In the genomic region with DNA sequence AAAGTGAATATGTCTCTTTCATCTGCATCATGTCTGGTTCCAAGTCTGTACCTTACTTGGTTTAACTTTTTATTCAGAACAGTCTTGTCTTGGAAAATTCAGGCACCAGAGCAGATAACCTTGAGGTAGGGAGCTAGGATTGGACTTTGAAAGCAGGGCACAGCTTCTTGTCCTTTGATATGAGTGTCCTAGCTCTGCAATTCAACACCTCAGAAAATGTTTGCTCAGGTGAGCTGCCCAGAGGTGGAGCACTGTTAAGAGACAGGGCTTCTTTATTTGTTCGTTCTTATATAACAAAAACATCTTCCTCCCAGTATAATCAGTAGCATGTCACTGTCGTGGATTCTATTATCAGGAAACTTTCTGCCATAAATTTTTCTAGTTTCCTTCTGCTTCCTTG, we compare ENCODE assay signal across 20 cellular contexts.
DNase-seq lines count a peak whose midpoint lies in the region; ATAC-seq, FAIRE-seq and TF ChIP-seq lines count a peak whose summit lies in the region.
"Had no signal": no experiment of that assay in that cellular context is flagged by ENCODE, and none has a peak within 500 bp of the region (broad histone marks: within the 10 kb centered on the region; RNA-seq: fewer than 3 reads in every experiment).

No MANE protein-coding gene starts in this region.

- peak in 1 of 2 experiments; percentile 25 for DNase-seq in Caco-2
- DNase-seq in Karpas-422, result no peak
- DNase-seq in NCI-H69 (lab: John Stamatoyannopoulos, UW), result peak; percentile 76
- DNase-seq in left lung, result no peak
- no peak for DNase-seq in RCC 7860 (ENCODE audit: low spot score)
- DNase-seq in progenitor cell of endocrine pancreas (ENCODE audit: low spot score, unreplicated experiment), result no peak
- no peak for DNase-seq in HPDE6-E6E7 (ENCODE audit: extremely low spot score)
- DNase-seq: activated CD4-positive, alpha-beta T cell treated with anti-CD3 and anti-CD28 coated beads, Interleukin-2, amount 10 ng/mL, durations not matched to agents 24 days and 14 days; endodermal cell; H7; kidney glomerular epithelial cell; NCI-H2227 treated with DMSO at 0.1 percent for 48 hours; ovary; stimulated activated naive CD4-positive, alpha-beta T cell; T-cell; thyroid gland had no signal

- H3K9ac ChIP-seq in Karpas-422 (ENCODE audit: low read length), result 0 out of 2 replicates have a peak overlapping the region, but pooled peaks have one; percentile 5

- H3K4me2 ChIP-seq in Karpas-422 (ENCODE audit: low read depth, low read length, poor library complexity, severe bottlenecking), result peak overlapping the region; percentile 56

- H3K4me1 Mint-ChIP-seq in Caco-2 (ENCODE audit: low read depth, unreplicated experiment) (peaks cover 34% of the 10 kb centered on the region), progenitor cell of endocrine pancreas (ENCODE audit: low read depth) (peaks cover 18% of the 10 kb centered on the region)

- H3K36me3 Mint-ChIP-seq in Caco-2 (ENCODE audit: insufficient read depth, unreplicated experiment), result peaks cover 39% of the 10 kb centered on the region
- H3K36me3 Mint-ChIP-seq in progenitor cell of endocrine pancreas (ENCODE audit: insufficient read depth), result no peaks in the 10 kb centered on the region

- H3K27ac Mint-ChIP-seq in Caco-2 (ENCODE audit: unreplicated experiment), result peak overlapping the region; percentile 8
- H3K27ac Mint-ChIP-seq in progenitor cell of endocrine pancreas, result no peak overlapping the region
- H3K27ac Mint-ChIP-seq: activated CD4-positive, alpha-beta T cell treated with anti-CD3 and anti-CD28 coated beads, Interleukin-2, amount 10 ng/mL, durations not matched to agents 24 days and 14 days; activated naive CD4-positive, alpha-beta T cell treated with anti-CD3 and anti-CD28 coated beads, Interleukin-2, amount 50 U/mL, for 72 hours; endodermal cell; natural killer cell treated with Interleukin-12 subunit alpha and Interleukin-12 subunit beta and Interleukin-15 and Interleukin-18, amount 100 ng/mL, for 72 hours; T-cell had no signal

- CTCF ChIA-PET in Caco-2 (lab: Charles Lee), result interaction anchor here (0.8 kb wide), 1 partner anchor 8 kb away, joined by 3 read pairs; no protein-coding TSS in a partner anchor

- no peaks in the 10 kb centered on the region for H4K20me1 ChIP-seq in Karpas-422 (ENCODE audit: insufficient read depth, low read depth, low read length)

- POLR2A ChIA-PET in Caco-2 (lab: Charles Lee), result no interaction called here

- TF ChIP-seq CTCF in Caco-2 (IDR thresholded peaks at IDR 0.05; ENCODE audit: insufficient read depth in 1 of 2, low read depth in 1 of 2, low read length in 1 of 2, severe bottlenecking in 1 of 2, unreplicated experiment in 1 of 2) (no peak), left lung (IDR thresholded peaks at IDR 0.05) (no peak), progenitor cell of endocrine pancreas (IDR thresholded peaks at IDR 0.05; ENCODE audit: unreplicated experiment) (no peak)

- H3K27me3 ChIP-seq in Caco-2 (replicated peaks; ENCODE audit: control insufficient read depth, insufficient read depth, low read length) (no peaks in the 10 kb centered on the region), Karpas-422 (ENCODE audit: low read length) (no peaks in the 10 kb centered on the region), left lung (no peaks in the 10 kb centered on the region)
- H3K27me3 ChIP-seq: ovary, thyroid gland had no signal

- H3K79me2 ChIP-seq in Karpas-422 (ENCODE audit: low read length), result peaks cover 88% of the 10 kb centered on the region

- peak overlapping the region; percentile 83 for H3K27ac ChIP-seq in Karpas-422 (ENCODE audit: low read length)
- no peak overlapping the region for H3K27ac ChIP-seq in left lung
- H3K27ac ChIP-seq: ovary, thyroid gland had no signal

- no peak for FAIRE-seq in RCC 7860 (lab: Jason Lieb, UNC)
- FAIRE-seq: GM12892 had no signal

- intact Hi-C loops in Caco-2 (cut with micrococcal nuclease; ENCODE audit: unreplicated experiment) (no loop called here), left lung (cut with DNase I) (no loop called here)

- H3K27me3 Mint-ChIP-seq in Caco-2 (ENCODE audit: insufficient read depth, unreplicated experiment), result no peaks in the 10 kb centered on the region
- H3K27me3 Mint-ChIP-seq in progenitor cell of endocrine pancreas, result no peaks in the 10 kb centered on the region
- H3K27me3 Mint-ChIP-seq: activated CD4-positive, alpha-beta T cell treated with anti-CD3 and anti-CD28 coated beads, Interleukin-2, amount 10 ng/mL, durations not matched to agents 24 days and 14 days; natural killer cell treated with Interleukin-12 subunit alpha and Interleukin-12 subunit beta and Interleukin-15 and Interleukin-18, amount 100 ng/mL, for 72 hours; T-cell had no signal

- H3K36me3 ChIP-seq in Caco-2 (ENCODE audit: control insufficient read depth, insufficient read depth, low read length) (no peaks in the 10 kb centered on the region), Karpas-422 (ENCODE audit: insufficient read depth, low read length) (peaks cover under 1% of the 10 kb centered on the region; the same call in 1 of the 2 replicates), left lung (peaks cover 0 to 11% of the 10 kb centered on the region in 2 donors)
- H3K36me3 ChIP-seq: ovary, thyroid gland had no signal

- H3K9me2 ChIP-seq in Karpas-422 (replicated peaks; ENCODE audit: insufficient read depth, low read length), result no peaks in the 10 kb centered on the region

- no peak overlapping the region for H3K4me3 Mint-ChIP-seq in Caco-2 (ENCODE audit: unreplicated experiment)
- no peak overlapping the region for H3K4me3 Mint-ChIP-seq in progenitor cell of endocrine pancreas (ENCODE audit: low read depth)
- H3K4me3 Mint-ChIP-seq: activated CD4-positive, alpha-beta T cell treated with anti-CD3 and anti-CD28 coated beads, Interleukin-2, amount 10 ng/mL, durations not matched to agents 24 days and 14 days; endodermal cell; natural killer cell treated with Interleukin-12 subunit alpha and Interleukin-12 subunit beta and Interleukin-15 and Interleukin-18, amount 100 ng/mL, for 72 hours; T-cell had no signal

- H3K9me3 ChIP-seq in Caco-2, result no peaks in the 10 kb centered on the region
- H3K9me3 ChIP-seq in Karpas-422 (ENCODE audit: low read length), result no peaks in the 10 kb centered on the region
- no peaks in the 10 kb centered on the region for H3K9me3 ChIP-seq in left lung
- H3K9me3 ChIP-seq: ovary, thyroid gland had no signal

- no peaks in the 10 kb centered on the region for H3K9me3 Mint-ChIP-seq in Caco-2 (ENCODE audit: unreplicated experiment)
- H3K9me3 Mint-ChIP-seq in progenitor cell of endocrine pancreas (ENCODE audit: low read depth), result no peaks in the 10 kb centered on the region
- H3K9me3 Mint-ChIP-seq: activated CD4-positive, alpha-beta T cell treated with anti-CD3 and anti-CD28 coated beads, Interleukin-2, amount 10 ng/mL, durations not matched to agents 24 days and 14 days; activated naive CD4-positive, alpha-beta T cell treated with anti-CD3 and anti-CD28 coated beads, Interleukin-2, amount 50 U/mL, for 72 hours; endodermal cell; natural killer cell treated with Interleukin-12 subunit alpha and Interleukin-12 subunit beta and Interleukin-15 and Interleukin-18, amount 100 ng/mL, for 72 hours; T-cell had no signal

- no TSS peak for BruUV-seq in Caco-2 (replicated peaks; lab: Mats Ljungman, UMichigan)

- ATAC-seq in left lung (peak; percentile 48), HG02642 (IDR thresholded peaks at IDR 0.05; ENCODE audit: poor library complexity, unreplicated experiment) (no peak)
- ATAC-seq: activated naive CD4-positive, alpha-beta T cell treated with anti-CD3 and anti-CD28 coated beads, Interleukin-2, amount 50 U/mL, for 72 hours; natural killer cell treated with Interleukin-12 subunit alpha and Interleukin-12 subunit beta and Interleukin-15 and Interleukin-18, amount 100 ng/mL, for 72 hours; T-cell had no signal

- peaks cover 62% of the 10 kb centered on the region for H3K4me1 ChIP-seq in Caco-2
- H3K4me1 ChIP-seq in Karpas-422 (ENCODE audit: low read length), result peaks cover 71% of the 10 kb centered on the region
- peaks cover 0 to 3% of the 10 kb centered on the region in 2 donors for H3K4me1 ChIP-seq in left lung

- H2AFZ ChIP-seq in Karpas-422 (ENCODE audit: low read length), result no peak overlapping the region

- H3K4me3 ChIP-seq in Caco-2 (ENCODE audit: low read depth, low read length) (no peak overlapping the region), Karpas-422 (ENCODE audit: low read length) (no peak overlapping the region), left lung (no peak overlapping the region)
- H3K4me3 ChIP-seq: ovary, thyroid gland had no signal
